Comparison of ENCODE assay signal across 20 cellular contexts in genomic region chr15:85959573-85959972, GRCh38.
DNase-seq lines count a peak whose midpoint lies in the region.
"Had no signal": no experiment of that assay in that cellular context is flagged by ENCODE, and none has a peak within 500 bp of the region (broad histone marks: within the 10 kb centered on the region; RNA-seq: fewer than 3 reads in every experiment).

No MANE protein-coding gene starts in this region.

- DNase-seq in NCI-H748 (lab: John Stamatoyannopoulos, UW; ENCODE audit: unreplicated experiment) (peak; percentile 32), NCI-H748 treated with DMSO at 0.1 percent for 48 hours (lab: John Stamatoyannopoulos, UW) (no peak), NCI-H1417 (lab: John Stamatoyannopoulos, UW) (peak in 2 of 3 experiments; percentile 42 to 85), NCI-H69 (lab: John Stamatoyannopoulos, UW) (peak; percentile 11), T-helper 2 cell (no peak), activated T-cell treated with anti-CD3 and anti-CD28 coated beads for 4 hours (no peak)
- DNase-seq: ACHN; BE2C; C1 segment of cervical spinal cord; CD4-positive, alpha-beta memory T cell; CD4-positive, CD25-positive, alpha-beta regulatory T cell; CD8-positive, alpha-beta memory T cell; COR-L47; DMS 273 treated with DMSO at 0.1 percent for 48 hours; DMS153; DMS53; DMS79; DND-41; EL; GDM1 had no signal

Comparison
In these comparisons a context has a peak if more than half of its experiments do, and no peak if none do; other contexts are left out.
1. DNase-seq: peak in NCI-H748 (single experiment), NCI-H1417 (2 of 3) and NCI-H69 (single experiment); none in NCI-H748 treated with DMSO at 0.1 percent for 48 hours (single experiment), T-helper 2 cell (0 of 5) and activated T-cell treated with anti-CD3 and anti-CD28 coated beads for 4 hours (single experiment).